In the genomic region with DNA sequence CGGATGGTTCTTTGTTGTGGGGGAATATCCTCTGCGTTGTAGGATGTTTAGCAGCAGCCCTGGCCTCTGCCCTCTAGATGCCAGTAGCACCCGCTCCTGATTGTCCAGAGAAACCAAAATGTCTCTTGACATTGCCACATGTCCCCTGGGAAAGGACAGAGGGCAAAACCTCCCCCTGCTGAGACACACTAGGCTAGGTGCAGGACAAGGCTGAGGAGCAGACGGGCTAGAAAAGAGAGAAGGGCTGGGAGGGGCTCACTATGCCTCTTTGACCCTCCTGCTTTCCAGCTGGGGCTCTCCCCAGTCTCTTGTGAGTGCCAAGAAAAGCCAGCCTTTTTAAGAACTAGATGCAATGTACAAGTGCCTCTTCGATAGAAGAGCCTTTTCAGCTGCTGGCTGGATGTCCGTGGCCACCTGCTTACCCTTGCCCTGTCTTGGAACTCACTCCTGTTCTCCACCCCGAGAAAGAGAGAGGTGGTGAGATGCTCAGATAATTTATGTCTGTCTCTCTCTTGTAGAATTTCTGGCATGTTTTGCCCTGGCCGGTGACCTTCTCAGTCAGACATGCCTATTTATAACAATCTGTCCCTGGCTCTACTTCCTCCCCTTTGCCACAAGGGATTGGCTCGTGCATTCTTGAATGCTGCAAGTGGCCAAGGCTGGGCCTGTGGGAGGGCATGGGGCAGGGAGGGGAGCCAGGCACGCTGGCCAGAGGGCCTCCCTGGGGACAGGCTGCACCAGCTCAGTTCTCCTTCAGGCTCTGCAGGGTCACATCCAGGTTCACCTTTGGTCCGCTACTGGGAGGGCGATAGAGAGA, we compare ENCODE assay signal across 9 cellular contexts.
DNase-seq lines count a peak whose midpoint lies in the region; ATAC-seq and TF ChIP-seq lines count a peak whose summit lies in the region.
"Had no signal": no experiment of that assay in that cellular context is flagged by ENCODE, and none has a peak within 500 bp of the region (broad histone marks: within the 10 kb centered on the region; RNA-seq: fewer than 3 reads in every experiment).

No MANE protein-coding gene starts in this region.

- DNase-seq in Caki2 (ENCODE audit: low read depth) (peak; percentile 59), NCI-H2196 treated with DMSO at 0.1 percent for 48 hours (lab: John Stamatoyannopoulos, UW; ENCODE audit: unreplicated experiment) (peak; percentile 74), Right ventricle myocardium inferior (ENCODE audit: missing footprints) (peak; percentile 83), progenitor cell of endocrine pancreas (ENCODE audit: low spot score, unreplicated experiment) (no peak), NCI-H510A (lab: John Stamatoyannopoulos, UW) (no peak), epidermal melanocyte (ENCODE audit: insufficient read length, low spot score) (no peak)
- DNase-seq: SIG-M5 had no signal

- no peaks in the 10 kb centered on the region for H3K9me3 Mint-ChIP-seq in progenitor cell of endocrine pancreas (ENCODE audit: low read depth)

- peaks cover 55% of the 10 kb centered on the region for H3K4me1 Mint-ChIP-seq in progenitor cell of endocrine pancreas (ENCODE audit: low read depth)

- peaks cover 7% of the 10 kb centered on the region for H3K36me3 Mint-ChIP-seq in progenitor cell of endocrine pancreas (ENCODE audit: insufficient read depth)

- peak; percentile 94 for ATAC-seq in Right ventricle myocardium inferior
- no peak for ATAC-seq in HG03460 (IDR thresholded peaks at IDR 0.05; ENCODE audit: unreplicated experiment)
- ATAC-seq in GM19324 (IDR thresholded peaks at IDR 0.05; ENCODE audit: low FRiP score, unreplicated experiment) = no peak

- in situ Hi-C loops in Caki2 (cut with HindIII; ENCODE audit: low pct_unique_long_range_greater_than_20kb, low sequenced_read_pairs) = no loop called here

- peaks cover 45% of the 10 kb centered on the region for H3K27me3 Mint-ChIP-seq in progenitor cell of endocrine pancreas

- TF ChIP-seq CTCF in progenitor cell of endocrine pancreas (IDR thresholded peaks at IDR 0.05; ENCODE audit: unreplicated experiment) = no peak

- intact Hi-C loops in Right ventricle myocardium inferior (cut with DNase I) = loop anchor here (2.0 to 5.0 kb wide), 2 partner anchors 506 to 572 kb away; no protein-coding TSS in a partner anchor

- H3K27ac Mint-ChIP-seq in progenitor cell of endocrine pancreas = peak overlapping the region; percentile 96

- H3K4me3 Mint-ChIP-seq in progenitor cell of endocrine pancreas (ENCODE audit: low read depth) = peak overlapping the region; percentile 9

Comparison
In these comparisons a context has a peak if more than half of its experiments do, and no peak if none do; other contexts are left out.
1. DNase-seq: peak in Caki2 (single experiment), NCI-H2196 treated with DMSO at 0.1 percent for 48 hours (single experiment) and Right ventricle myocardium inferior (single experiment); none in progenitor cell of endocrine pancreas (single experiment), NCI-H510A (single experiment) and epidermal melanocyte (single experiment).